In the genomic region with DNA sequence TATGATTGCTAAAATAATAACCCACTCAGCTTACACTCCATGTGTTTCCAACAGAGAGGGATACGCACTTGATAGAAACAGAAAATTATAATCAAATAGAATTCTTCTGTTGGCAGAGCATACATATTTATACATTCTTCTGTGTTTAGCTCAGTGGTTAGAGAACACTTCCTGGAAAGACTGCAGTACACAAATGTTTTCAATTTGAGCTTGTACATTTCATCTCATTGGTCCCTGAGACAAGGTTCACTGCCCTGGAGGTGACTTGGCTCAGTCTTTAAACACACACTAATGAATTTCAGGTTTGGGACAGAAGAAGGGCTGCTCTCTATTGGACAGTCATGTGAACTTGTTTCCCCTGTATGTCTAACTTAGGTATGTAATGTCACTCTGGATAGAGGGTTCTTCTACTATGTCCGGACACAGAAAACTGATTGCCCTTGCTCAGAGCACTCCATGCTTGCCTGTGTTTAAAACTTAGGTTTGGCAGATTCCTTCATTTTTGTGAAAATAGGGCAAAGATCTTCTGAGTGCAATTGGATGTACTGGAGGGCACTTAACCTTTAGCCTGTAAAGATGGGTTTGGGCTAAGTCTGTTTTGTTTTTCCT, we compare ENCODE assay signal across 13 cellular contexts. TPM values are rescaled to one million over a fixed set of nuclear protein-coding genes. Genes with fewer than 3 reads are reported as not detected.
DNase-seq lines count a peak whose midpoint lies in the region; ATAC-seq, FAIRE-seq and TF ChIP-seq lines count a peak whose summit lies in the region.
"Had no signal": no experiment of that assay in that cellular context is flagged by ENCODE, and none has a peak within 500 bp of the region (broad histone marks: within the 10 kb centered on the region; RNA-seq: fewer than 3 reads in every experiment).

No MANE protein-coding gene starts in this region.

- H3K9ac ChIP-seq in SK-N-SH (no peak overlapping the region; the same call in 1 of the 2 replicates), rectal smooth muscle tissue (ENCODE audit: low read length) (no peak overlapping the region)

- 14% methylated on average over 2 of the region's 2 CpGs for WGBS in SK-N-SH (ENCODE audit: low lambda C conversion rate)

- H3K79me2 ChIP-seq in SK-N-SH (ENCODE audit: insufficient read depth), result no peaks in the 10 kb centered on the region

- TF ChIP-seq EP300 in SK-N-SH (IDR thresholded peaks at IDR 0.05; ENCODE audit: borderline replicate concordance in 1 of 2, low read depth in 1 of 2, low read length in 1 of 2), result peak; percentile 46 to 63; a peak in 3 of 4 replicates

- H4K20me1 ChIP-seq in SK-N-SH (ENCODE audit: insufficient read depth), result no peaks in the 10 kb centered on the region

- 0 out of 2 replicates have a peak, but pooled peaks have one; percentile 7 for TF ChIP-seq CTCF in SK-N-SH (IDR thresholded peaks at IDR 0.05)

- peaks cover 3% of the 10 kb centered on the region for H3F3A ChIP-seq in SK-N-SH (replicated peaks; ENCODE audit: insufficient read depth)

- peak overlapping the region; percentile 69 to 90; a peak in 3 of 4 replicates for H3K27ac ChIP-seq in SK-N-SH (ENCODE audit: low read depth in 2 of 2, low read length in 1 of 2)
- peak overlapping the region; percentile 6 for H3K27ac ChIP-seq in rectal smooth muscle tissue (ENCODE audit: low read depth, low read length)

- no peak for TF ChIP-seq RAD21 in SK-N-SH (IDR thresholded peaks at IDR 0.05; ENCODE audit: low read length)

- H2AFZ ChIP-seq in SK-N-SH (ENCODE audit: low read depth), result 0 out of 2 replicates have a peak overlapping the region, but pooled peaks have one; percentile 19

- no peak for ATAC-seq in HG03521 (IDR thresholded peaks at IDR 0.05; ENCODE audit: unreplicated experiment)

- CTCF ChIA-PET in SK-N-SH (lab: Yijun Ruan, JAX), result interaction anchor here (1.0 to 20.8 kb wide), 3 partner anchors 8 to 48 kb away, joined by 4 to 537 read pairs (median 103); no protein-coding TSS in a partner anchor

- no peaks in the 10 kb centered on the region for H3K9me2 ChIP-seq in SK-N-SH

- H3K4me2 ChIP-seq in SK-N-SH, result peak overlapping the region; percentile 42; the same call in 1 of the 2 replicates

- H3K4me3 ChIP-seq in SK-N-SH (ENCODE audit: low read depth in 2 of 2, low read length in 1 of 2), result no peak overlapping the region
- no peak overlapping the region for H3K4me3 ChIP-seq in rectal smooth muscle tissue (ENCODE audit: low read length)

- H3K9me3 ChIP-seq in SK-N-SH, result no peaks in the 10 kb centered on the region

- FAIRE-seq in urothelium cell line (lab: Jason Lieb, UNC), result no peak
- FAIRE-seq: endothelial cell of umbilical vein had no signal

- POLR2A ChIA-PET in SK-N-SH (lab: Yijun Ruan, JAX), result no interaction called here

- DNase-seq in EL, result peak; percentile 61
- no peak for DNase-seq in SK-N-SH
- peak; percentile 97 for DNase-seq in fibroblast of peridontal ligament (ENCODE audit: extremely low read depth)
- DNase-seq in urothelium cell line (ENCODE audit: low spot score), result no peak
- no peak for DNase-seq in activated T-cell treated with anti-CD3 and anti-CD28 coated beads for 4 hours
- no peak for DNase-seq in NOMO-1 treated with dmso at 0.1 percent for 144 hours (lab: John Stamatoyannopoulos, UW; ENCODE audit: unreplicated experiment)
- DNase-seq: activated CD4-positive, alpha-beta T cell treated with anti-CD3 and anti-CD28 coated beads for 1 hour; activated naive CD4-positive, alpha-beta T cell treated with anti-CD3 and anti-CD28 coated beads, Interleukin-2, amount 50 U/mL, for 16 hours; left cardiac atrium; NCI-H2029 had no signal

- H3K36me3 ChIP-seq in SK-N-SH (replicated peaks in 1 of 2; ENCODE audit: control insufficient read depth in 1 of 2, insufficient read depth in 2 of 2, low read length in 1 of 2), result no peaks in the 10 kb centered on the region
- no peaks in the 10 kb centered on the region for H3K36me3 ChIP-seq in rectal smooth muscle tissue (ENCODE audit: control insufficient read depth, insufficient read depth, low read length)

- no peaks in the 10 kb centered on the region for H3K27me3 ChIP-seq in SK-N-SH (ENCODE audit: insufficient read depth)
- H3K27me3 ChIP-seq in rectal smooth muscle tissue (ENCODE audit: control insufficient read depth, insufficient read depth, low read length), result no peaks in the 10 kb centered on the region

- H3K4me1 ChIP-seq in SK-N-SH (ENCODE audit: control insufficient read depth in 1 of 2, insufficient read depth in 2 of 2, low read depth in 1 of 2, low read length in 1 of 2) (peaks cover 1 to 32% of the 10 kb centered on the region in 2 experiments; a peak in 3 of 4 replicates), rectal smooth muscle tissue (ENCODE audit: control insufficient read depth, insufficient read depth, low read length) (peaks cover 10% of the 10 kb centered on the region)

TF ChIP-seq in SK-N-SH, 30 proteins besides CTCF, POLR2A, EP300 and RAD21:
- TF ChIP-seq POLR2AphosphoS5 (IDR thresholded peaks at IDR 0.05; ENCODE audit: low read depth, low read length) (peak; percentile 60; the same call in 1 of the 2 replicates), FOXM1 (IDR thresholded peaks at IDR 0.05; ENCODE audit: low read depth) (no peak), NFIC (IDR thresholded peaks at IDR 0.05; ENCODE audit: borderline replicate concordance) (peak; percentile 42; the same call in 1 of the 2 replicates), FOSL2 (IDR thresholded peaks at IDR 0.05; ENCODE audit: borderline replicate concordance, low read depth) (peak; percentile 2; the same call in 1 of the 2 replicates), MXI1 (IDR thresholded peaks at IDR 0.05; ENCODE audit: low read depth, low read length) (no peak), TAF1 (IDR thresholded peaks at IDR 0.05; ENCODE audit: borderline replicate concordance, low read depth, low read length) (no peak), TCF12 (IDR thresholded peaks at IDR 0.05) (peak; percentile 91), JUND (IDR thresholded peaks at IDR 0.05) (peak; percentile 35), SMC3 (IDR thresholded peaks at IDR 0.05; ENCODE audit: low read depth, low read length) (no peak), RXRA (IDR thresholded peaks at IDR 0.05; ENCODE audit: borderline replicate concordance, low read depth) (peak; percentile 16; the same call in 1 of the 2 replicates), ELF1 (IDR thresholded peaks at IDR 0.05) (peak; percentile 61), TEAD4 (IDR thresholded peaks at IDR 0.05; ENCODE audit: borderline replicate concordance, insufficient read depth) (no peak), MEF2A (IDR thresholded peaks at IDR 0.05; ENCODE audit: borderline replicate concordance, low read depth) (no peak)

RNA-seq across cellular contexts. Expression of gene PROX2, which starts 22.9 kb away (rescaled TPM):
- polyA plus RNA-seq in SK-N-SH (2012; rRNA removed), result not detected in 2 replicates
- not detected in 2 replicates for polyA plus RNA-seq in SK-N-SH (2012; cell fraction: cytosol; rRNA removed)
- polyA plus RNA-seq in SK-N-SH (2012; cell fraction: nucleus; rRNA removed), result 0.02 TPM in 1 of 2 replicates, not detected in the other

RNA-seq across cellular contexts. Expression of gene DLST, which starts 28.7 kb away (rescaled TPM):
- polyA plus RNA-seq in SK-N-SH (2012; rRNA removed), result 92.3 and 117 TPM in 2 replicates
- 70.2 and 89.3 TPM in 2 replicates for polyA plus RNA-seq in SK-N-SH (2012; cell fraction: cytosol; rRNA removed)
- polyA plus RNA-seq in SK-N-SH (2012; cell fraction: nucleus; rRNA removed), result 139 and 143 TPM in 2 replicates

Comparison
In these comparisons a context has a peak if more than half of its experiments do, and no peak if none do; other contexts are left out.
1. DNase-seq: peak in EL (single experiment) and fibroblast of peridontal ligament (single experiment); none in SK-N-SH (single experiment), urothelium cell line (single experiment), activated T-cell treated with anti-CD3 and anti-CD28 coated beads for 4 hours (single experiment) and NOMO-1 treated with dmso at 0.1 percent for 144 hours (single experiment).